Comparison of ENCODE assay signal across 17 cellular contexts in genomic region chrX:123338240-123338639, GRCh38.
A peak's percentile ranks its signal among the peaks of the same experiment; 100 is the strongest.
DNase-seq lines count a peak whose midpoint lies in the region; ATAC-seq and TF ChIP-seq lines count a peak whose summit lies in the region.
"Had no signal": no experiment of that assay in that cellular context is flagged by ENCODE, and none has a peak within 500 bp of the region (broad histone marks: within the 10 kb centered on the region; RNA-seq: fewer than 3 reads in every experiment).

No MANE protein-coding gene starts in this region.

- no peaks in the 10 kb centered on the region for H3K27me3 Mint-ChIP-seq in activated naive CD8-positive, alpha-beta T cell treated with anti-CD3 and anti-CD28 coated beads, Interleukin-2, amount 50 U/mL, for 24 hours
- H3K27me3 Mint-ChIP-seq: CD8-positive, alpha-beta memory T cell had no signal

- no peak overlapping the region for H2AFZ ChIP-seq in GM23248
- H2AFZ ChIP-seq in smooth muscle cell (ENCODE audit: low read depth) = no peak overlapping the region

- no peak for ATAC-seq in HG03045 (IDR thresholded peaks at IDR 0.05; ENCODE audit: unreplicated experiment)
- no peak for ATAC-seq in activated naive CD8-positive, alpha-beta T cell treated with anti-CD3 and anti-CD28 coated beads, Interleukin-2, amount 50 U/mL, for 24 hours
- ATAC-seq: K562 had no signal

- no peak for TF ChIP-seq CTCF in epithelial cell of esophagus (IDR thresholded peaks at IDR 0.05; ENCODE audit: insufficient read depth, low read depth, low read length, missing control alignments)
- no peak for TF ChIP-seq CTCF in smooth muscle cell (IDR thresholded peaks at IDR 0.05; ENCODE audit: borderline replicate concordance, insufficient read depth, poor library complexity, severe bottlenecking)

- H3K27ac ChIP-seq in GM23248 (peak overlapping the region; percentile 84), smooth muscle cell (ENCODE audit: low read depth) (peak overlapping the region; percentile 75)
- H3K27ac ChIP-seq: BLaER1 treated with 17β-estradiol and CSF1 and Interleukin-3, amounts not matched to agents 10 nM and 100 nM; SK-N-MC had no signal

- H3K4me1 ChIP-seq in GM23248 (ENCODE audit: insufficient read depth) = peaks cover 41% of the 10 kb centered on the region
- H3K4me1 ChIP-seq in smooth muscle cell (ENCODE audit: low read depth) = peaks cover 10% of the 10 kb centered on the region
- H3K4me1 ChIP-seq: BLaER1 treated with 17β-estradiol and CSF1 and Interleukin-3, amounts not matched to agents 10 nM and 100 nM had no signal

- WGBS in GM23248 (ENCODE audit: low coverage in 1 of 2, low lambda C conversion rate in 2 of 2, missing lambda C conversion rate in 2 of 2), 2 experiments = 61 to 76% methylated on average over 3 to 4 of the region's 4 CpGs
- 61% methylated on average over 4 of the region's 4 CpGs for WGBS in smooth muscle cell (ENCODE audit: low lambda C conversion rate)

- H3F3A ChIP-seq in GM23248 (ENCODE audit: insufficient read depth) (peaks cover 36% of the 10 kb centered on the region), smooth muscle cell (ENCODE audit: low read depth) (no peaks in the 10 kb centered on the region)

- H3K36me3 ChIP-seq in GM23248 (ENCODE audit: low read depth) = no peaks in the 10 kb centered on the region
- no peaks in the 10 kb centered on the region for H3K36me3 ChIP-seq in smooth muscle cell (ENCODE audit: low read depth)
- H3K36me3 ChIP-seq: BLaER1 treated with 17β-estradiol and CSF1 and Interleukin-3, amounts not matched to agents 10 nM and 100 nM had no signal

- H3K4me2 ChIP-seq in GM23248 (ENCODE audit: unreplicated experiment) (no peak overlapping the region), smooth muscle cell (no peak overlapping the region)
- H3K4me2 ChIP-seq: BLaER1 treated with 17β-estradiol and CSF1 and Interleukin-3, amounts not matched to agents 10 nM and 100 nM had no signal

- no peak overlapping the region for H3K4me3 Mint-ChIP-seq in activated naive CD8-positive, alpha-beta T cell treated with anti-CD3 and anti-CD28 coated beads, Interleukin-2, amount 50 U/mL, for 24 hours
- H3K4me3 Mint-ChIP-seq: CD8-positive, alpha-beta memory T cell had no signal

- 0 out of 2 replicates have a peak, but pooled peaks cover 6% of the 10 kb centered on the region for H3K79me2 ChIP-seq in GM23248 (ENCODE audit: insufficient read depth)
- no peaks in the 10 kb centered on the region for H3K79me2 ChIP-seq in smooth muscle cell (ENCODE audit: low read depth)

- DNase-seq in GM23248 (no peak), M059J (ENCODE audit: low read depth) (peak; percentile 77), epithelial cell of esophagus (ENCODE audit: low read depth) (peak; percentile 35), smooth muscle cell (lab: John Stamatoyannopoulos, UW; ENCODE audit: unreplicated experiment) (no peak), NCI-H82 treated with DMSO at 0.1 percent for 48 hours (lab: John Stamatoyannopoulos, UW; ENCODE audit: unreplicated experiment) (no peak)
- no peak for DNase-seq in activated naive CD8-positive, alpha-beta T cell treated with anti-CD3 and anti-CD28 coated beads, Interleukin-2, amount 50 U/mL, for 24 hours
- DNase-seq: CD8-positive, alpha-beta memory T cell; DMS79; H7; NCI-H187; NCI-H2107; NCI-H2227 treated with DMSO at 0.1 percent for 48 hours; SHP77 had no signal

- H3K4me3 ChIP-seq in GM23248 (no peak overlapping the region), epithelial cell of esophagus (ENCODE audit: low read length) (no peak overlapping the region), smooth muscle cell (no peak overlapping the region)
- H3K4me3 ChIP-seq: BLaER1 treated with 17β-estradiol and CSF1 and Interleukin-3, amounts not matched to agents 10 nM and 100 nM; K562; SK-N-MC had no signal

- in situ Hi-C loops in GM23248 (cut with MboI) = no loop called here

- H3K9ac ChIP-seq in GM23248 = no peak overlapping the region
- no peak overlapping the region for H3K9ac ChIP-seq in smooth muscle cell (ENCODE audit: low read depth)
- H3K9ac ChIP-seq: BLaER1 treated with 17β-estradiol and CSF1 and Interleukin-3, amounts not matched to agents 10 nM and 100 nM had no signal

- H3K27me3 ChIP-seq in GM23248 (replicated peaks; ENCODE audit: insufficient read depth) (no peaks in the 10 kb centered on the region), smooth muscle cell (ENCODE audit: low read depth) (no peaks in the 10 kb centered on the region)

- H4K20me1 ChIP-seq in GM23248 (ENCODE audit: insufficient read depth) (no peaks in the 10 kb centered on the region), smooth muscle cell (ENCODE audit: low read depth) (no peaks in the 10 kb centered on the region)

- H3K9me3 Mint-ChIP-seq in activated naive CD8-positive, alpha-beta T cell treated with anti-CD3 and anti-CD28 coated beads, Interleukin-2, amount 50 U/mL, for 24 hours = no peaks in the 10 kb centered on the region
- H3K9me3 Mint-ChIP-seq: CD8-positive, alpha-beta memory T cell had no signal

- no peaks in the 10 kb centered on the region for H3K9me3 ChIP-seq in GM23248 (ENCODE audit: low read depth)
- no peaks in the 10 kb centered on the region for H3K9me3 ChIP-seq in smooth muscle cell (replicated peaks; ENCODE audit: low read depth)
- H3K9me3 ChIP-seq: BLaER1 treated with 17β-estradiol and CSF1 and Interleukin-3, amounts not matched to agents 10 nM and 100 nM had no signal

- H3K4me1 Mint-ChIP-seq in activated naive CD8-positive, alpha-beta T cell treated with anti-CD3 and anti-CD28 coated beads, Interleukin-2, amount 50 U/mL, for 24 hours = no peaks in the 10 kb centered on the region
- H3K4me1 Mint-ChIP-seq: CD8-positive, alpha-beta memory T cell had no signal

- H3K9me2 ChIP-seq in GM23248 (ENCODE audit: insufficient read depth) = no peaks in the 10 kb centered on the region

- H3K27ac Mint-ChIP-seq in activated naive CD8-positive, alpha-beta T cell treated with anti-CD3 and anti-CD28 coated beads, Interleukin-2, amount 50 U/mL, for 24 hours = no peak overlapping the region
- H3K27ac Mint-ChIP-seq: CD8-positive, alpha-beta memory T cell had no signal

- no peaks in the 10 kb centered on the region for H3K36me3 Mint-ChIP-seq in activated naive CD8-positive, alpha-beta T cell treated with anti-CD3 and anti-CD28 coated beads, Interleukin-2, amount 50 U/mL, for 24 hours (ENCODE audit: low read depth)
- H3K36me3 Mint-ChIP-seq: CD8-positive, alpha-beta memory T cell had no signal

Comparison
In these comparisons a context has a peak if more than half of its experiments do, and no peak if none do; other contexts are left out.
1. DNase-seq: peak in M059J (single experiment) and epithelial cell of esophagus (single experiment); none in GM23248 (single experiment), smooth muscle cell (single experiment), activated naive CD8-positive, alpha-beta T cell treated with anti-CD3 and anti-CD28 coated beads, Interleukin-2, amount 50 U/mL, for 24 hours (single experiment) and NCI-H82 treated with DMSO at 0.1 percent for 48 hours (single experiment).